20 cellular contexts compared by ENCODE assay signal in genomic region chr14:86072134-86072894, GRCh38.
"Had no signal": no experiment of that assay in that cellular context is flagged by ENCODE, and none has a peak within 500 bp of the region (broad histone marks: within the 10 kb centered on the region; RNA-seq: fewer than 3 reads in every experiment).

No MANE protein-coding gene starts in this region.

- ATAC-seq: activated CD4-positive, alpha-beta T cell treated with anti-CD3 and anti-CD28 coated beads for 36 hours; activated CD8-positive, alpha-beta memory T cell treated with anti-CD3 and anti-CD28 coated beads, Interleukin-2, amount 10 ng/mL, durations not matched to agents 7 days and 5 days; left colon; lower lobe of right lung had no signal

- H3K4me1 ChIP-seq: esophagus muscularis mucosa, lower lobe of right lung, prostate gland, right atrium auricular region, stomach, vagina had no signal

- H3K9me3 ChIP-seq: esophagus muscularis mucosa, lower lobe of right lung, prostate gland, right atrium auricular region, stomach, vagina had no signal

- H3K4me3 ChIP-seq: cardiac muscle cell, esophagus muscularis mucosa, hepatocyte, lower lobe of right lung, prostate gland, right atrium auricular region, stomach, vagina had no signal

- H3K27ac ChIP-seq: cardiac muscle cell, esophagus muscularis mucosa, hepatocyte, lower lobe of right lung, prostate gland, right atrium auricular region, stomach, vagina had no signal

- DNase-seq: activated CD4-positive, alpha-beta memory T cell treated with anti-CD3 and anti-CD28 coated beads for 36 hours; activated CD4-positive, alpha-beta T cell treated with anti-CD3 and anti-CD28 coated beads for 36 hours; activated CD8-positive, alpha-beta memory T cell treated with anti-CD3 and anti-CD28 coated beads, Interleukin-2, amount 10 ng/mL, durations not matched to agents 7 days and 5 days; activated naive CD4-positive, alpha-beta T cell; activated naive CD8-positive, alpha-beta T cell treated with anti-CD3 and anti-CD28 coated beads for 36 hours; amniotic stem cell; effector CD8-positive, alpha-beta T cell; islet precursor cell; left colon; lower lobe of right lung; midbrain; stimulated activated CD4-positive, alpha-beta T cell treated with anti-CD3 and anti-CD28 coated beads, Interleukin-2, amount 100 ng/mL, for 48 hours; stomach; trophoblast cell had no signal

- H3K27me3 ChIP-seq: cardiac muscle cell, esophagus muscularis mucosa, hepatocyte, right atrium auricular region, stomach, vagina had no signal

- H3K79me2 ChIP-seq: hepatocyte had no signal

- H2AFZ ChIP-seq: hepatocyte had no signal

- H3K4me2 ChIP-seq: hepatocyte had no signal

- H3K36me3 ChIP-seq: cardiac muscle cell, esophagus muscularis mucosa, lower lobe of right lung, prostate gland, right atrium auricular region, stomach, vagina had no signal
